Comparison of ENCODE assay signal across 8 cellular contexts in genomic region chr1:164660415-164661174, GRCh38.
DNase-seq lines count a peak whose midpoint lies in the region; ATAC-seq and TF ChIP-seq lines count a peak whose summit lies in the region.

No MANE protein-coding gene starts in this region.

- DNase-seq in SIG-M5 treated with dmso at 0.1 percent for 504 hours (lab: John Stamatoyannopoulos, UW; ENCODE audit: unreplicated experiment) (peak; percentile 49), SIG-M5 (lab: John Stamatoyannopoulos, UW) (no peak), PC-3 (peak; percentile 70), iris pigment epithelial cell (ENCODE audit: low read depth) (peak; percentile 70), NCI-H524 (lab: John Stamatoyannopoulos, UW) (no peak), testis (no peak)
- DNase-seq in stimulated activated CD4-positive, alpha-beta T cell treated with anti-CD3 and anti-CD28 coated beads, Interleukin-4, amount 100 ng/mL, for 1 hour = no peak

- H3K9me2 ChIP-seq in PC-3 (replicated peaks; ENCODE audit: low read length) = no peaks in the 10 kb centered on the region

- POLR2A ChIA-PET in PC-3 (lab: Charles Lee; ENCODE audit: unreplicated experiment) = no interaction called here

- BruUV-seq in PC-3 (replicated peaks; lab: Mats Ljungman, UMichigan) = no TSS peak

- intact Hi-C loops in PC-3 (cut with micrococcal nuclease) = loop anchor here (1.0 kb wide), 1 partner anchor 107 kb away; no protein-coding TSS in a partner anchor
- intact Hi-C loops in testis (cut with DNase I; ENCODE audit: low total_unique reads) = no loop called here

- CTCF ChIA-PET in PC-3 (lab: Charles Lee) = interaction anchor here (0.9 kb wide), 1 partner anchor 23 kb away, joined by 3 read pairs; no protein-coding TSS in a partner anchor

- no peaks in the 10 kb centered on the region for H3K79me2 ChIP-seq in PC-3 (ENCODE audit: low read length)

- no peaks in the 10 kb centered on the region for H4K20me1 ChIP-seq in PC-3 (ENCODE audit: low read length)

- WGBS in testis, 2 donors = 73 to 78% methylated on average over 2 of the region's 2 CpGs

- peaks cover 3% of the 10 kb centered on the region for H3F3A ChIP-seq in PC-3 (ENCODE audit: low read length, unreplicated experiment)

- no peak for TF ChIP-seq POLR2A in testis (IDR thresholded peaks at IDR 0.05)

- H3K9me3 ChIP-seq in PC-3 (ENCODE audit: low read length) (no peaks in the 10 kb centered on the region), testis (no peaks in the 10 kb centered on the region)

- H3K4me3 ChIP-seq in PC-3 (ENCODE audit: low read length) = peak overlapping the region; percentile 38; the same call in 1 of the 2 replicates
- no peak overlapping the region for H3K4me3 ChIP-seq in testis

- ATAC-seq in HG02884 (IDR thresholded peaks at IDR 0.05; ENCODE audit: unreplicated experiment) = peak; percentile 81
- ATAC-seq in PC-3 = peak; percentile 70

- H3K4me2 ChIP-seq in PC-3 (ENCODE audit: low read length) = peak overlapping the region; percentile 64

- no peak overlapping the region for H3K9ac ChIP-seq in PC-3 (ENCODE audit: low read length)

- 0 out of 2 replicates have a peak overlapping the region, but pooled peaks have one; percentile 24 for H2AFZ ChIP-seq in PC-3 (ENCODE audit: low read length)

- peaks cover 32% of the 10 kb centered on the region for H3K4me1 ChIP-seq in PC-3 (ENCODE audit: insufficient read depth, low read length)
- H3K4me1 ChIP-seq in testis = no peaks in the 10 kb centered on the region

- H3K27me3 ChIP-seq in PC-3 (ENCODE audit: low read length) (no peaks in the 10 kb centered on the region), testis (no peaks in the 10 kb centered on the region)

- H3K36me3 ChIP-seq in PC-3 (ENCODE audit: low read depth, low read length) = no peaks in the 10 kb centered on the region
- H3K36me3 ChIP-seq in testis (ENCODE audit: low read depth, missing control alignments) = no peaks in the 10 kb centered on the region

- TF ChIP-seq CTCF in PC-3 (conservative IDR thresholded peaks at IDR 0.05; ENCODE audit: low read depth, low read length) (no peak), testis (IDR thresholded peaks at IDR 0.05) (no peak)

- H3K27ac ChIP-seq in PC-3 (ENCODE audit: low read length) (peak overlapping the region; percentile 40), testis (no peak overlapping the region)

Comparison
In these comparisons a context has a peak if more than half of its experiments do, and no peak if none do; other contexts are left out.
1. DNase-seq: peak in SIG-M5 treated with dmso at 0.1 percent for 504 hours (single experiment), PC-3 (single experiment) and iris pigment epithelial cell (single experiment); none in SIG-M5 (single experiment), NCI-H524 (0 of 2), testis (single experiment) and stimulated activated CD4-positive, alpha-beta T cell treated with anti-CD3 and anti-CD28 coated beads, Interleukin-4, amount 100 ng/mL, for 1 hour (single experiment).